10 cellular contexts compared by ENCODE assay signal in genomic region chr20:50381771-50382593, GRCh38.
DNase-seq lines count a peak whose midpoint lies in the region; ATAC-seq, FAIRE-seq and TF ChIP-seq lines count a peak whose summit lies in the region.
"Had no signal": no experiment of that assay in that cellular context is flagged by ENCODE, and none has a peak within 500 bp of the region (broad histone marks: within the 10 kb centered on the region; RNA-seq: fewer than 3 reads in every experiment).

No MANE protein-coding gene starts in this region.

- no peaks in the 10 kb centered on the region for H3K36me3 Mint-ChIP-seq in activated CD8-positive, alpha-beta memory T cell treated with anti-CD3 and anti-CD28 coated beads, Interleukin-2, amount 10 ng/mL, durations not matched to agents 7 days and 5 days
- H3K36me3 Mint-ChIP-seq in type B pancreatic cell: peaks cover 4% of the 10 kb centered on the region

- H3K9me3 Mint-ChIP-seq in activated CD8-positive, alpha-beta memory T cell treated with anti-CD3 and anti-CD28 coated beads, Interleukin-2, amount 10 ng/mL, durations not matched to agents 7 days and 5 days (ENCODE audit: low read depth): no peaks in the 10 kb centered on the region
- H3K9me3 Mint-ChIP-seq in type B pancreatic cell: peaks cover 5% of the 10 kb centered on the region

- H3K27ac Mint-ChIP-seq in activated CD8-positive, alpha-beta memory T cell treated with anti-CD3 and anti-CD28 coated beads, Interleukin-2, amount 10 ng/mL, durations not matched to agents 7 days and 5 days: peak overlapping the region; percentile 83
- peak overlapping the region; percentile 52 for H3K27ac Mint-ChIP-seq in type B pancreatic cell

- no peaks in the 10 kb centered on the region for H3K36me3 ChIP-seq in left lung
- H3K36me3 ChIP-seq in MG63: no peaks in the 10 kb centered on the region
- H3K36me3 ChIP-seq: SJSA1 had no signal

- no peak for FAIRE-seq in frontal cortex (lab: Jason Lieb, UNC)

- H3K27me3 Mint-ChIP-seq in activated CD8-positive, alpha-beta memory T cell treated with anti-CD3 and anti-CD28 coated beads, Interleukin-2, amount 10 ng/mL, durations not matched to agents 7 days and 5 days: peaks cover 2% of the 10 kb centered on the region
- no peaks in the 10 kb centered on the region for H3K27me3 Mint-ChIP-seq in type B pancreatic cell

- peak; percentile 24 for ATAC-seq in activated CD8-positive, alpha-beta memory T cell treated with anti-CD3 and anti-CD28 coated beads, Interleukin-2, amount 10 ng/mL, durations not matched to agents 7 days and 5 days
- ATAC-seq in left lung (peak; percentile 10), HG03108 (IDR thresholded peaks at IDR 0.05; ENCODE audit: unreplicated experiment) (no peak)

- H3K27me3 ChIP-seq in left lung (no peaks in the 10 kb centered on the region), MG63 (no peaks in the 10 kb centered on the region)
- H3K27me3 ChIP-seq: SJSA1 had no signal

- H3K4me1 ChIP-seq in left lung: peaks cover 21 to 85% of the 10 kb centered on the region in 2 donors

- TF ChIP-seq CTCF in left lung (IDR thresholded peaks at IDR 0.05): no peak
- TF ChIP-seq CTCF in type B pancreatic cell (conservative IDR thresholded peaks at IDR 0.05): no peak

- intact Hi-C loops in left lung (cut with DNase I): no loop called here

- peak overlapping the region in 1 of 2 donors; percentile 85 for H3K27ac ChIP-seq in left lung
- H3K27ac ChIP-seq: SJSA1 had no signal

- no peaks in the 10 kb centered on the region for H3K9me3 ChIP-seq in left lung
- H3K9me3 ChIP-seq in MG63: no peaks in the 10 kb centered on the region
- H3K9me3 ChIP-seq: SJSA1 had no signal

- CTCF ChIA-PET in activated CD8-positive, alpha-beta memory T cell treated with anti-CD3 and anti-CD28 coated beads, Interleukin-2, amount 10 ng/mL, durations not matched to agents 7 days and 5 days (lab: Charles Lee): interaction anchor here (1.2 to 1.4 kb wide), 2 partner anchors 43 to 191 kb away, joined by 3 to 4 read pairs; partner anchors contain the start of gene CEBPB

- peak overlapping the region; percentile 48 for H3K4me3 Mint-ChIP-seq in activated CD8-positive, alpha-beta memory T cell treated with anti-CD3 and anti-CD28 coated beads, Interleukin-2, amount 10 ng/mL, durations not matched to agents 7 days and 5 days
- H3K4me3 Mint-ChIP-seq in type B pancreatic cell: no peak overlapping the region

- peak; percentile 60 for DNase-seq in activated CD8-positive, alpha-beta memory T cell treated with anti-CD3 and anti-CD28 coated beads, Interleukin-2, amount 10 ng/mL, durations not matched to agents 7 days and 5 days
- DNase-seq in activated CD8-positive, alpha-beta memory T cell treated with anti-CD3 and anti-CD28 coated beads, Interleukin-2, amount 50 U/mL, for 4 hours: no peak
- peak; percentile 48 for DNase-seq in UCSD-AML1 (lab: John Stamatoyannopoulos, UW; ENCODE audit: unreplicated experiment)
- peak in 1 of 2 donors; percentile 63 for DNase-seq in left lung
- no peak for DNase-seq in type B pancreatic cell (ENCODE audit: extremely low spot score, unreplicated experiment)
- DNase-seq in MG63: no peak
- DNase-seq in frontal cortex (ENCODE audit: low spot score in 2 of 2): no peak
- DNase-seq: ACHN had no signal

- H3K4me3 ChIP-seq in left lung (no peak overlapping the region), MG63 (no peak overlapping the region)
- H3K4me3 ChIP-seq: SJSA1 had no signal

- peaks cover 68% of the 10 kb centered on the region for H3K4me1 Mint-ChIP-seq in activated CD8-positive, alpha-beta memory T cell treated with anti-CD3 and anti-CD28 coated beads, Interleukin-2, amount 10 ng/mL, durations not matched to agents 7 days and 5 days
- H3K4me1 Mint-ChIP-seq in type B pancreatic cell (ENCODE audit: unreplicated experiment): peaks cover 59% of the 10 kb centered on the region

Comparison
In these comparisons a context has a peak if more than half of its experiments do, and no peak if none do; other contexts are left out.
1. DNase-seq: peak in activated CD8-positive, alpha-beta memory T cell treated with anti-CD3 and anti-CD28 coated beads, Interleukin-2, amount 10 ng/mL, durations not matched to agents 7 days and 5 days (single experiment) and UCSD-AML1 (single experiment); none in activated CD8-positive, alpha-beta memory T cell treated with anti-CD3 and anti-CD28 coated beads, Interleukin-2, amount 50 U/mL, for 4 hours (single experiment), type B pancreatic cell (single experiment), MG63 (single experiment) and frontal cortex (0 of 2).